ENCODE assay signal across 31 cellular contexts in genomic region chr20:24488800-24489175, GRCh38. TPM values are rescaled to one million over a fixed set of nuclear protein-coding genes. Genes with fewer than 3 reads are reported as not detected.
"Had no signal": no experiment of that assay in that cellular context is flagged by ENCODE, and none has a peak within 500 bp of the region (broad histone marks: within the 10 kb centered on the region; RNA-seq: fewer than 3 reads in every experiment).

No MANE protein-coding gene starts in this region.

- H3K9me3 Mint-ChIP-seq: central memory CD8-positive, alpha-beta T cell; dendritic cell treated with granulocyte-macrophage colony-stimulating factor and Interleukin-4, amounts not matched to agents 40 ng/mL and 50 ng/mL, for 4 days; immature natural killer cell; memory B cell; mesothelial cell of epicardium; naive thymus-derived CD4-positive, alpha-beta T cell; nephron; stimulated activated effector memory CD8-positive, alpha-beta T cell treated with anti-CD3 and anti-CD28 coated beads, Interleukin-12 subunit alpha, Interleukin-12 subunit beta, amount 100 ng/mL, for 72 hours; type B pancreatic cell had no signal

- H3K27ac ChIP-seq: cardiac muscle cell, esophagus squamous epithelium, ovary, testis, tibial artery had no signal

- DNase-seq: effector CD8-positive, alpha-beta T cell; erythroblast; esophagus squamous epithelium; hypothalamus; immature natural killer cell; left ventricle myocardium superior; naive thymus-derived CD4-positive, alpha-beta T cell; occipital lobe; ovary; retina; stimulated activated CD4-positive, alpha-beta T cell treated with anti-CD3 and anti-CD28 coated beads, Interleukin-2, amount 100 ng/mL, for 24 hours; stimulated activated CD4-positive, alpha-beta T cell treated with anti-CD3 and anti-CD28 coated beads, Interleukin-4, amount 100 ng/mL, for 24 hours; stimulated activated naive CD8-positive, alpha-beta T cell treated with anti-CD3 and anti-CD28 coated beads, Interleukin-15, Interleukin-2, amounts not matched to agents 100 U/mL and 50 U/mL, for 24 hours; testis; tibial artery had no signal

- H3K4me1 ChIP-seq: esophagus squamous epithelium, testis, tibial artery had no signal

- H3K36me3 ChIP-seq: cardiac muscle cell, esophagus squamous epithelium, ovary had no signal

- H3K4me3 ChIP-seq: cardiac muscle cell, esophagus squamous epithelium, lung, mucosa of descending colon, ovary, smooth muscle cell, testis, tibial artery had no signal

- H3K4me2 ChIP-seq: smooth muscle cell had no signal

- H3K27ac Mint-ChIP-seq: dendritic cell treated with granulocyte-macrophage colony-stimulating factor and Interleukin-4, amounts not matched to agents 40 ng/mL and 50 ng/mL, for 4 days; immature natural killer cell; memory B cell; mesothelial cell of epicardium; nephron; stimulated activated effector memory CD8-positive, alpha-beta T cell treated with anti-CD3 and anti-CD28 coated beads, Interleukin-12 subunit alpha, Interleukin-12 subunit beta, amount 100 ng/mL, for 72 hours; type B pancreatic cell had no signal

- H3K9me3 ChIP-seq: esophagus squamous epithelium, mucosa of descending colon, ovary, testis, tibial artery had no signal

- FAIRE-seq: colon, endometrium, frontal cortex, keratinocyte had no signal

- H3K4me1 Mint-ChIP-seq: central memory CD8-positive, alpha-beta T cell; mesothelial cell of epicardium; stimulated activated effector memory CD8-positive, alpha-beta T cell treated with anti-CD3 and anti-CD28 coated beads, Interleukin-12 subunit alpha, Interleukin-12 subunit beta, amount 100 ng/mL, for 72 hours had no signal

- H3K27me3 ChIP-seq: cardiac muscle cell, esophagus squamous epithelium, ovary, testis, tibial artery had no signal

- H3K4me3 Mint-ChIP-seq: central memory CD8-positive, alpha-beta T cell; dendritic cell treated with granulocyte-macrophage colony-stimulating factor and Interleukin-4, amounts not matched to agents 40 ng/mL and 50 ng/mL, for 4 days; immature natural killer cell; memory B cell; mesothelial cell of epicardium; naive thymus-derived CD4-positive, alpha-beta T cell; nephron; stimulated activated effector memory CD8-positive, alpha-beta T cell treated with anti-CD3 and anti-CD28 coated beads, Interleukin-12 subunit alpha, Interleukin-12 subunit beta, amount 100 ng/mL, for 72 hours; type B pancreatic cell had no signal

- H3K27me3 Mint-ChIP-seq: dendritic cell treated with granulocyte-macrophage colony-stimulating factor and Interleukin-4, amounts not matched to agents 40 ng/mL and 50 ng/mL, for 4 days; naive thymus-derived CD4-positive, alpha-beta T cell; type B pancreatic cell had no signal

- H3K36me3 Mint-ChIP-seq: immature natural killer cell; memory B cell; mesothelial cell of epicardium; naive thymus-derived CD4-positive, alpha-beta T cell; stimulated activated effector memory CD8-positive, alpha-beta T cell treated with anti-CD3 and anti-CD28 coated beads, Interleukin-12 subunit alpha, Interleukin-12 subunit beta, amount 100 ng/mL, for 72 hours; type B pancreatic cell had no signal

RNA-seq across cellular contexts. Expression of gene SYNDIG1, which starts 19.4 kb away (rescaled TPM):
- total RNA-seq: esophagus squamous epithelium; naive thymus-derived CD4-positive, alpha-beta T cell; pulmonary artery endothelial cell had no signal
- polyA plus RNA-seq: immature natural killer cell; naive thymus-derived CD4-positive, alpha-beta T cell had no signal
